In genomic region chr19:11244846-11245589, GRCh38 we compare ENCODE assay signal across 1 cellular context.
TF ChIP-seq lines count a peak whose summit lies in the region.

No MANE protein-coding gene starts in this region.

TF ChIP-seq in HepG2, 621 proteins besides CTCF, POLR2A, EP300 and RAD21:
- TF ChIP-seq ZFP36 (IDR thresholded peaks at IDR 0.05; ENCODE audit: borderline replicate concordance, low read depth, low read length, partially characterized antibody) (peak; percentile 66), SP4 (CRISPR knock-in tag; IDR thresholded peaks at IDR 0.05) (no peak), ZBTB42 (CRISPR knock-in tag; IDR thresholded peaks at IDR 0.05) (no peak), POLR2AphosphoS5 (IDR thresholded peaks at IDR 0.05; ENCODE audit: low read depth, low read length) (peak; percentile 23; the same call in 1 of the 2 replicates), ZNF629 (CRISPR knock-in tag; conservative IDR thresholded peaks at IDR 0.05) (peak; percentile 75), PHF20 (CRISPR knock-in tag; IDR thresholded peaks at IDR 0.05) (no peak), HDAC1 (CRISPR knock-in tag; IDR thresholded peaks at IDR 0.05) (no peak), ATF7 (IDR thresholded peaks at IDR 0.05) (no peak), ATF7 (CRISPR knock-in tag; IDR thresholded peaks at IDR 0.05) (no peak), RBFOX2 (IDR thresholded peaks at IDR 0.05; ENCODE audit: low read depth, low read length) (peak; percentile 31; the same call in 1 of the 2 replicates), ZBTB7A (CRISPR knock-in tag; IDR thresholded peaks at IDR 0.05) (0 out of 2 replicates have a peak, but pooled peaks have one; percentile 18), RXRA (CRISPR knock-in tag; IDR thresholded peaks at IDR 0.05) (no peak), SIX1 (CRISPR knock-in tag; IDR thresholded peaks at IDR 0.05; ENCODE audit: borderline replicate concordance) (no peak), CREBL2 (CRISPR knock-in tag; IDR thresholded peaks at IDR 0.05; ENCODE audit: borderline replicate concordance) (no peak), ZSCAN20 (CRISPR knock-in tag; IDR thresholded peaks at IDR 0.05; ENCODE audit: borderline replicate concordance) (no peak), THAP8 (CRISPR knock-in tag; IDR thresholded peaks at IDR 0.05; ENCODE audit: borderline replicate concordance) (no peak), RERE (CRISPR knock-in tag; IDR thresholded peaks at IDR 0.05; ENCODE audit: low read depth) (no peak), RARG (CRISPR knock-in tag; IDR thresholded peaks at IDR 0.05; ENCODE audit: low read depth) (no peak)
- TF ChIP-seq, protein P1, sequence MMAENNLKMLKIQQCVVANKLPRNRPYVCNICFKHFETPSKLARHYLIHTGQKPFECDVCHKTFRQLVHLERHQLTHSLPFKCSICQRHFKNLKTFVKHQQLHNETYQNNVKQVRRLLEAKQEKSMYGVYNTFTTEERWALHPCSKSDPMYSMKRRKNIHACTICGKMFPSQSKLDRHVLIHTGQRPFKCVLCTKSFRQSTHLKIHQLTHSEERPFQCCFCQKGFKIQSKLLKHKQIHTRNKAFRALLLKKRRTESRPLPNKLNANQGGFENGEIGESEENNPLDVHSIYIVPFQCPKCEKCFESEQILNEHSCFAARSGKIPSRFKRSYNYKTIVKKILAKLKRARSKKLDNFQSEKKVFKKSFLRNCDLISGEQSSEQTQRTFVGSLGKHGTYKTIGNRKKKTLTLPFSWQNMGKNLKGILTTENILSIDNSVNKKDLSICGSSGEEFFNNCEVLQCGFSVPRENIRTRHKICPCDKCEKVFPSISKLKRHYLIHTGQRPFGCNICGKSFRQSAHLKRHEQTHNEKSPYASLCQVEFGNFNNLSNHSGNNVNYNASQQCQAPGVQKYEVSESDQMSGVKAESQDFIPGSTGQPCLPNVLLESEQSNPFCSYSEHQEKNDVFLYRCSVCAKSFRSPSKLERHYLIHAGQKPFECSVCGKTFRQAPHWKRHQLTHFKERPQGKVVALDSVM (CRISPR knock-in tag; IDR thresholded peaks at IDR 0.05) = 0 out of 2 replicates have a peak, but pooled peaks have one; percentile 33
- TF ChIP-seq, protein P2, sequence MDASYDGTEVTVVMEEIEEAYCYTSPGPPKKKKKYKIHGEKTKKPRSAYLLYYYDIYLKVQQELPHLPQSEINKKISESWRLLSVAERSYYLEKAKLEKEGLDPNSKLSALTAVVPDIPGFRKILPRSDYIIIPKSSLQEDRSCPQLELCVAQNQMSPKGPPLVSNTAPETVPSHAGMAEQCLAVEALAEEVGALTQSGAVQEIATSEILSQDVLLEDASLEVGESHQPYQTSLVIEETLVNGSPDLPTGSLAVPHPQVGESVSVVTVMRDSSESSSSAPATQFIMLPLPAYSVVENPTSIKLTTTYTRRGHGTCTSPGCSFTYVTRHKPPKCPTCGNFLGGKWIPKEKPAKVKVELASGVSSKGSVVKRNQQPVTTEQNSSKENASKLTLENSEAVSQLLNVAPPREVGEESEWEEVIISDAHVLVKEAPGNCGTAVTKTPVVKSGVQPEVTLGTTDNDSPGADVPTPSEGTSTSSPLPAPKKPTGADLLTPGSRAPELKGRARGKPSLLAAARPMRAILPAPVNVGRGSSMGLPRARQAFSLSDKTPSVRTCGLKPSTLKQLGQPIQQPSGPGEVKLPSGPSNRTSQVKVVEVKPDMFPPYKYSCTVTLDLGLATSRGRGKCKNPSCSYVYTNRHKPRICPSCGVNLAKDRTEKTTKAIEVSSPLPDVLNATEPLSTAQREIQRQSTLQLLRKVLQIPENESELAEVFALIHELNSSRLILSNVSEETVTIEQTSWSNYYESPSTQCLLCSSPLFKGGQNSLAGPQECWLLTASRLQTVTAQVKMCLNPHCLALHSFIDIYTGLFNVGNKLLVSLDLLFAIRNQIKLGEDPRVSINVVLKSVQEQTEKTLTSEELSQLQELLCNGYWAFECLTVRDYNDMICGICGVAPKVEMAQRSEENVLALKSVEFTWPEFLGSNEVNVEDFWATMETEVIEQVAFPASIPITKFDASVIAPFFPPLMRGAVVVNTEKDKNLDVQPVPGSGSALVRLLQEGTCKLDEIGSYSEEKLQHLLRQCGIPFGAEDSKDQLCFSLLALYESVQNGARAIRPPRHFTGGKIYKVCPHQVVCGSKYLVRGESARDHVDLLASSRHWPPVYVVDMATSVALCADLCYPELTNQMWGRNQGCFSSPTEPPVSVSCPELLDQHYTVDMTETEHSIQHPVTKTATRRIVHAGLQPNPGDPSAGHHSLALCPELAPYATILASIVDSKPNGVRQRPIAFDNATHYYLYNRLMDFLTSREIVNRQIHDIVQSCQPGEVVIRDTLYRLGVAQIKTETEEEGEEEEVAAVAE (CRISPR knock-in tag; IDR thresholded peaks at IDR 0.05; ENCODE audit: borderline replicate concordance) = no peak
- TF ChIP-seq, protein P3, sequence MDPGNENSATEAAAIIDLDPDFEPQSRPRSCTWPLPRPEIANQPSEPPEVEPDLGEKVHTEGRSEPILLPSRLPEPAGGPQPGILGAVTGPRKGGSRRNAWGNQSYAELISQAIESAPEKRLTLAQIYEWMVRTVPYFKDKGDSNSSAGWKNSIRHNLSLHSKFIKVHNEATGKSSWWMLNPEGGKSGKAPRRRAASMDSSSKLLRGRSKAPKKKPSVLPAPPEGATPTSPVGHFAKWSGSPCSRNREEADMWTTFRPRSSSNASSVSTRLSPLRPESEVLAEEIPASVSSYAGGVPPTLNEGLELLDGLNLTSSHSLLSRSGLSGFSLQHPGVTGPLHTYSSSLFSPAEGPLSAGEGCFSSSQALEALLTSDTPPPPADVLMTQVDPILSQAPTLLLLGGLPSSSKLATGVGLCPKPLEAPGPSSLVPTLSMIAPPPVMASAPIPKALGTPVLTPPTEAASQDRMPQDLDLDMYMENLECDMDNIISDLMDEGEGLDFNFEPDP (CRISPR knock-in tag; conservative IDR thresholded peaks at IDR 0.05) = no peak
- TF ChIP-seq, protein P4, sequence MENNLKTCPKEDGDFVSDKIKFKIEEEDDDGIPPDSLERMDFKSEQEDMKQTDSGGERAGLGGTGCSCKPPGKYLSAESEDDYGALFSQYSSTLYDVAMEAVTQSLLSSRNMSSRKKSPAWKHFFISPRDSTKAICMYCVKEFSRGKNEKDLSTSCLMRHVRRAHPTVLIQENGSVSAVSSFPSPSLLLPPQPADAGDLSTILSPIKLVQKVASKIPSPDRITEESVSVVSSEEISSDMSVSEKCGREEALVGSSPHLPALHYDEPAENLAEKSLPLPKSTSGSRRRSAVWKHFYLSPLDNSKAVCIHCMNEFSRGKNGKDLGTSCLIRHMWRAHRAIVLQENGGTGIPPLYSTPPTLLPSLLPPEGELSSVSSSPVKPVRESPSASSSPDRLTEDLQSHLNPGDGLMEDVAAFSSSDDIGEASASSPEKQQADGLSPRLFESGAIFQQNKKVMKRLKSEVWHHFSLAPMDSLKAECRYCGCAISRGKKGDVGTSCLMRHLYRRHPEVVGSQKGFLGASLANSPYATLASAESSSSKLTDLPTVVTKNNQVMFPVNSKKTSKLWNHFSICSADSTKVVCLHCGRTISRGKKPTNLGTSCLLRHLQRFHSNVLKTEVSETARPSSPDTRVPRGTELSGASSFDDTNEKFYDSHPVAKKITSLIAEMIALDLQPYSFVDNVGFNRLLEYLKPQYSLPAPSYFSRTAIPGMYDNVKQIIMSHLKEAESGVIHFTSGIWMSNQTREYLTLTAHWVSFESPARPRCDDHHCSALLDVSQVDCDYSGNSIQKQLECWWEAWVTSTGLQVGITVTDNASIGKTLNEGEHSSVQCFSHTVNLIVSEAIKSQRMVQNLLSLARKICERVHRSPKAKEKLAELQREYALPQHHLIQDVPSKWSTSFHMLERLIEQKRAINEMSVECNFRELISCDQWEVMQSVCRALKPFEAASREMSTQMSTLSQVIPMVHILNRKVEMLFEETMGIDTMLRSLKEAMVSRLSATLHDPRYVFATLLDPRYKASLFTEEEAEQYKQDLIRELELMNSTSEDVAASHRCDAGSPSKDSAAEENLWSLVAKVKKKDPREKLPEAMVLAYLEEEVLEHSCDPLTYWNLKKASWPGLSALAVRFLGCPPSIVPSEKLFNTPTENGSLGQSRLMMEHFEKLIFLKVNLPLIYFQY (CRISPR knock-in tag; IDR thresholded peaks at IDR 0.05; ENCODE audit: borderline replicate concordance) = no peak
